In genomic region chr15:37019479-37020433, GRCh38 we compare ENCODE assay signal across 10 cellular contexts.
DNase-seq lines count a peak whose midpoint lies in the region; ATAC-seq and TF ChIP-seq lines count a peak whose summit lies in the region.
"Had no signal": no experiment of that assay in that cellular context is flagged by ENCODE, and none has a peak within 500 bp of the region (broad histone marks: within the 10 kb centered on the region; RNA-seq: fewer than 3 reads in every experiment).

No MANE protein-coding gene starts in this region.

- H2BK120ac ChIP-seq in mesendoderm (ENCODE audit: low read depth, low read length) = no peak overlapping the region

- peak overlapping the region; percentile 23 for H3K4me3 ChIP-seq in choroid plexus epithelial cell (ENCODE audit: low read depth, low read length)
- no peak overlapping the region for H3K4me3 ChIP-seq in mesendoderm (ENCODE audit: low read length)

- no peaks in the 10 kb centered on the region for H3K79me2 ChIP-seq in mesendoderm (ENCODE audit: control insufficient read depth, insufficient read depth, low read length)

- DNase-seq in Caki2 (ENCODE audit: low read depth) (peak; percentile 36), NCI-H2081 (lab: John Stamatoyannopoulos, UW) (peak; percentile 77 to 91), choroid plexus epithelial cell (ENCODE audit: low read depth) (peak; percentile 74), mesendoderm (no peak), GOT3 (lab: John Stamatoyannopoulos, UW) (no peak), NCI-H82 (lab: John Stamatoyannopoulos, UW) (no peak)
- DNase-seq: foreskin keratinocyte had no signal

- H3K9ac ChIP-seq in mesendoderm (ENCODE audit: low read length) = no peak overlapping the region

- ATAC-seq in GM19463 (IDR thresholded peaks at IDR 0.05; ENCODE audit: unreplicated experiment) (no peak), HG03045 (IDR thresholded peaks at IDR 0.05; ENCODE audit: unreplicated experiment) (no peak)
- ATAC-seq: foreskin keratinocyte had no signal

- no peak overlapping the region for H3K4me2 ChIP-seq in mesendoderm (ENCODE audit: low read length)

- H3K23ac ChIP-seq in mesendoderm (ENCODE audit: low read length) = no peak overlapping the region

- no peak for TF ChIP-seq CTCF in choroid plexus epithelial cell (conservative IDR thresholded peaks at IDR 0.05; ENCODE audit: low read depth, low read length)

- peak overlapping the region; percentile 54 for H3K56ac ChIP-seq in mesendoderm (ENCODE audit: low read length)

- no peak overlapping the region for H2BK15ac ChIP-seq in mesendoderm (replicated peaks; ENCODE audit: low read depth)

- no peak overlapping the region for H3K4ac ChIP-seq in mesendoderm (ENCODE audit: low read depth, low read length)

- H4K5ac ChIP-seq in mesendoderm (ENCODE audit: low read length) = no peak overlapping the region

- H3K27ac ChIP-seq in mesendoderm (ENCODE audit: low read depth, low read length) = peak overlapping the region; percentile 15
- H3K27ac ChIP-seq: C4-2B, foreskin keratinocyte had no signal

- no peaks in the 10 kb centered on the region for H3K36me3 ChIP-seq in mesendoderm (ENCODE audit: control insufficient read depth, insufficient read depth, low read length)

- H4K8ac ChIP-seq in mesendoderm (ENCODE audit: low read depth, low read length) = no peak overlapping the region

- in situ Hi-C loops in Caki2 (cut with HindIII; ENCODE audit: low pct_unique_long_range_greater_than_20kb, low sequenced_read_pairs) = no loop called here

- peaks cover 2% of the 10 kb centered on the region for H3K4me1 ChIP-seq in mesendoderm (ENCODE audit: control insufficient read depth, low read depth, low read length)

- H3K27me3 ChIP-seq in mesendoderm (ENCODE audit: insufficient read depth, low read length, poor library complexity) = no peaks in the 10 kb centered on the region
- H3K27me3 ChIP-seq: foreskin keratinocyte had no signal

- H3K18ac ChIP-seq in mesendoderm (ENCODE audit: low read length) = peak overlapping the region; percentile 44

- WGBS in mesendoderm (ENCODE audit: extremely low coverage, insufficient coverage, low lambda C conversion rate) = no CpG with 5 or more reads among the region's 18 CpGs

- H3K79me1 ChIP-seq in mesendoderm (ENCODE audit: low read length) = no peaks in the 10 kb centered on the region

- H2BK5ac ChIP-seq in mesendoderm (ENCODE audit: low read length) = peak overlapping the region; percentile 57

- H2AK5ac ChIP-seq in mesendoderm (ENCODE audit: low read length) = no peak overlapping the region

Comparison
In these comparisons a context has a peak if more than half of its experiments do, and no peak if none do; other contexts are left out.
1. DNase-seq: peak in Caki2 (single experiment), NCI-H2081 (2 of 2) and choroid plexus epithelial cell (single experiment); none in mesendoderm (single experiment), GOT3 (single experiment) and NCI-H82 (single experiment).